Comparison of ENCODE assay signal across 1 cellular context in genomic region chr2:239394978-239395377, GRCh38.
A peak's percentile ranks its signal among the peaks of the same experiment; 100 is the strongest.
TF ChIP-seq lines count a peak whose summit lies in the region.

No MANE protein-coding gene starts in this region.

TF ChIP-seq in K562, 482 proteins besides CTCF, POLR2A, EP300 and RAD21 (continued from another document):
- no peak for TF ChIP-seq ETS1 (conservative IDR thresholded peaks at IDR 0.05; ENCODE audit: control insufficient read depth, low read depth, low read length)
- TF ChIP-seq RBM25 (IDR thresholded peaks at IDR 0.05; ENCODE audit: low read depth, low read length, severe bottlenecking): peak; percentile 7
